In genomic region chr7:143244321-143244720, GRCh38 we compare ENCODE assay signal across 30 cellular contexts. TPM values are rescaled to one million over a fixed set of nuclear protein-coding genes. Genes with fewer than 3 reads are reported as not detected.
A peak's percentile ranks its signal among the peaks of the same experiment; 100 is the strongest.
DNase-seq lines count a peak whose midpoint lies in the region; FAIRE-seq and TF ChIP-seq lines count a peak whose summit lies in the region.
"Had no signal": no experiment of that assay in that cellular context is flagged by ENCODE, and none has a peak within 500 bp of the region (broad histone marks: within the 10 kb centered on the region; RNA-seq: fewer than 3 reads in every experiment).

No MANE protein-coding gene starts in this region.

- H3K27ac ChIP-seq in VCaP (peak overlapping the region; percentile 46), mucosa of rectum (ENCODE audit: low read depth in 2 of 2, low read length in 2 of 2) (peak overlapping the region; percentile 64 to 73)
- H3K27ac ChIP-seq: cardiac muscle cell, coronary artery, lower lobe of right lung, upper lobe of left lung had no signal

- H3K4me1 Mint-ChIP-seq in activated naive CD4-positive, alpha-beta T cell treated with anti-CD3 and anti-CD28 coated beads, Interleukin-2, amount 50 U/mL, for 24 hours, result peaks cover 70% of the 10 kb centered on the region
- H3K4me1 Mint-ChIP-seq: WTC11 had no signal

- H3K4me3 ChIP-seq in LNCaP clone FGC (ENCODE audit: low read depth, low read length), result no peak overlapping the region
- no peak overlapping the region for H3K4me3 ChIP-seq in mucosa of rectum (ENCODE audit: low read length in 2 of 2)
- H3K4me3 ChIP-seq: BLaER1 treated with 17β-estradiol and CSF1 and Interleukin-3, amounts not matched to agents 10 nM and 100 nM; cardiac muscle cell; coronary artery; lower lobe of right lung; Peyer's patch; upper lobe of left lung had no signal

- peaks cover 5% of the 10 kb centered on the region for H3K36me3 Mint-ChIP-seq in activated naive CD4-positive, alpha-beta T cell treated with anti-CD3 and anti-CD28 coated beads, Interleukin-2, amount 50 U/mL, for 24 hours
- H3K36me3 Mint-ChIP-seq: IgD-negative memory B cell, WTC11 had no signal

- TF ChIP-seq CTCF in LNCaP clone FGC (IDR thresholded peaks at IDR 0.05; ENCODE audit: control insufficient read depth, extremely low read depth, insufficient read depth) (no peak), VCaP (conservative IDR thresholded peaks at IDR 0.05) (no peak)

- H3K27ac Mint-ChIP-seq in activated naive CD4-positive, alpha-beta T cell treated with anti-CD3 and anti-CD28 coated beads, Interleukin-2, amount 50 U/mL, for 24 hours, result peak overlapping the region; percentile 53
- H3K27ac Mint-ChIP-seq: nephron; stimulated activated memory B cell treated with anti-CD40 and anti-IgM and Interleukin-4, amounts not matched to agents 10 μg/mL and 1 μg/mL and 100 μg/mL, for 72 hours; WTC11 had no signal

- no peaks in the 10 kb centered on the region for H3K27me3 ChIP-seq in mucosa of rectum (ENCODE audit: control insufficient read depth in 2 of 2, insufficient read depth in 2 of 2, low read length in 2 of 2)
- H3K27me3 ChIP-seq: BLaER1 treated with 17β-estradiol and CSF1 and Interleukin-3, amounts not matched to agents 10 nM and 100 nM; cardiac muscle cell; Peyer's patch; upper lobe of left lung had no signal

- FAIRE-seq in GM12891 (lab: Jason Lieb, UNC), result no peak
- FAIRE-seq: astrocyte had no signal

- peaks cover 27 to 32% of the 10 kb centered on the region in 2 donors for H3K4me1 ChIP-seq in mucosa of rectum (ENCODE audit: control insufficient read depth in 2 of 2, insufficient read depth in 2 of 2, low read length in 2 of 2)
- H3K4me1 ChIP-seq: lower lobe of right lung had no signal

- H3K9me3 ChIP-seq in mucosa of rectum (ENCODE audit: control insufficient read depth in 2 of 2, low read length in 2 of 2), result no peaks in the 10 kb centered on the region
- H3K9me3 ChIP-seq: lower lobe of right lung, Peyer's patch, upper lobe of left lung had no signal

- peak overlapping the region; percentile 10 to 33 for H3K9ac ChIP-seq in mucosa of rectum (ENCODE audit: low read depth in 1 of 2, low read length in 2 of 2)
- H3K9ac ChIP-seq: BLaER1 treated with 17β-estradiol and CSF1 and Interleukin-3, amounts not matched to agents 10 nM and 100 nM had no signal

- TF ChIP-seq POLR2A in GM12891 (IDR thresholded peaks at IDR 0.05; ENCODE audit: low read depth, low read length), result no peak

- peaks cover 10% of the 10 kb centered on the region for H3K9me3 Mint-ChIP-seq in activated naive CD4-positive, alpha-beta T cell treated with anti-CD3 and anti-CD28 coated beads, Interleukin-2, amount 50 U/mL, for 24 hours
- H3K9me3 Mint-ChIP-seq: WTC11 had no signal

- no peaks in the 10 kb centered on the region for H3K36me3 ChIP-seq in mucosa of rectum (ENCODE audit: control insufficient read depth in 2 of 2, insufficient read depth in 2 of 2, low read length in 2 of 2)
- H3K36me3 ChIP-seq: cardiac muscle cell, lower lobe of right lung, Peyer's patch, upper lobe of left lung had no signal

- H3K27me3 Mint-ChIP-seq in activated naive CD4-positive, alpha-beta T cell treated with anti-CD3 and anti-CD28 coated beads, Interleukin-2, amount 50 U/mL, for 24 hours, result no peaks in the 10 kb centered on the region

- H3K4me3 Mint-ChIP-seq in activated naive CD4-positive, alpha-beta T cell treated with anti-CD3 and anti-CD28 coated beads, Interleukin-2, amount 50 U/mL, for 24 hours, result no peak overlapping the region
- H3K4me3 Mint-ChIP-seq: nephron; stimulated activated memory B cell treated with anti-CD40 and anti-IgM and Interleukin-4, amounts not matched to agents 10 μg/mL and 1 μg/mL and 100 μg/mL, for 72 hours; WTC11 had no signal

- no peak for DNase-seq in activated naive CD4-positive, alpha-beta T cell treated with Interleukin-2 at 50 U/mL for 16 hours
- peak; percentile 94 for DNase-seq in LNCaP clone FGC (ENCODE audit: low read depth)
- DNase-seq in GM12891 (ENCODE audit: insufficient read length, low spot score), result no peak
- DNase-seq in activated T-cell treated with anti-CD3 and anti-CD28 coated beads for 4 hours, result no peak
- DNase-seq: activated T-cell treated with anti-CD3 and anti-CD28 coated beads, Interleukin-2, amount 50 U/mL, for 1 hour; DMS79 treated with DMSO at 0.1 percent for 48 hours; effector memory CD4-positive, alpha-beta T cell; GDM1; hippocampal formation; lower lobe of right lung; midbrain; NCI-H1048; NCI-H1694 treated with DMSO at 0.1 percent for 48 hours; NCI-H446; Peyer's patch; SIG-M5; stimulated activated CD4-positive, alpha-beta T cell treated with anti-CD3 and anti-CD28 coated beads, Interleukin-15, amount 100 ng/mL, for 24 hours; substantia nigra; upper lobe of left lung had no signal

TF ChIP-seq in GM12891, 5 proteins besides CTCF, POLR2A, EP300 and RAD21:
- TF ChIP-seq POU2F2 (IDR thresholded peaks at IDR 0.05; ENCODE audit: low read depth, low read length) (no peak), POLR2AphosphoS5 (IDR thresholded peaks at IDR 0.05; ENCODE audit: low read depth, low read length) (no peak), TAF1 (IDR thresholded peaks at IDR 0.05; ENCODE audit: low read depth, low read length) (no peak), PAX5 (IDR thresholded peaks at IDR 0.05; ENCODE audit: insufficient read depth, low read length, severe bottlenecking) (no peak), SPI1 (IDR thresholded peaks at IDR 0.05; ENCODE audit: low read depth, low read length) (no peak)

RNA-seq across cellular contexts. Expression of gene GSTK1, which starts 18.9 kb away (rescaled TPM):
- 94.8 TPM for polyA plus RNA-seq in GM12891 (2012; ENCODE audit: low read depth, missing spikeins)

RNA-seq across cellular contexts. Expression of gene TAS2R40, which starts 22.5 kb away (rescaled TPM):
- polyA plus RNA-seq in GM12891 (2012; ENCODE audit: low read depth, missing spikeins), result not detected
- polyA plus RNA-seq: cardiac muscle cell, IgD-negative memory B cell had no signal

RNA-seq across cellular contexts. Expression of gene TMEM139, which starts 40.4 kb away (rescaled TPM):
- polyA plus RNA-seq in GM12891 (2012; ENCODE audit: low read depth, missing spikeins), result 0.13 TPM
- polyA plus RNA-seq: IgD-negative memory B cell had no signal

RNA-seq across cellular contexts. Expression of gene CASP2, which starts 43.8 kb away (rescaled TPM):
- polyA plus RNA-seq in GM12891 (2012; ENCODE audit: low read depth, missing spikeins), result 12.6 TPM
